ENCODE assay signal across 2 cellular contexts in the genomic region with DNA sequence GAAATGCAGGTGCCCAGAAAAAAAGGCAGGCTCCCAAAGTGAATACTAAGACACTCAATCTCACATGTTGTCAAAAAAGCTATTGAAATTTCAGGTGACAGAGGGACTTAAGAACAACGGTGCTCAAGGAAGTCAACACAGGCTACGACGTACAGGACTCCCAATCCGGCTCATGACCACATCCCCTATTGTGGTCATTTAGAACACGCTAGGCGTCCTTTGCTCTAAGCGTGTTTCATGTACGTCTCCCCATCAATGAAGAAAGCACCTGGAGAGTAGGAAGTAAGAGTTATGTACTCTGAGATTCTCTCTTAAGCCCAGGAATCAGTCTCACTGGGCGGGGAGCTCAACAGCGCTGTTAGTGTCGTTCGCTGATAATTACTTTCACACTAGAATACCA.
TF ChIP-seq lines count a peak whose summit lies in the region.

No MANE protein-coding gene starts in this region.

TF ChIP-seq in IMR-90, 13 proteins besides CTCF, POLR2A, EP300 and RAD21 (continued from another document):
- TF ChIP-seq, protein P1, sequence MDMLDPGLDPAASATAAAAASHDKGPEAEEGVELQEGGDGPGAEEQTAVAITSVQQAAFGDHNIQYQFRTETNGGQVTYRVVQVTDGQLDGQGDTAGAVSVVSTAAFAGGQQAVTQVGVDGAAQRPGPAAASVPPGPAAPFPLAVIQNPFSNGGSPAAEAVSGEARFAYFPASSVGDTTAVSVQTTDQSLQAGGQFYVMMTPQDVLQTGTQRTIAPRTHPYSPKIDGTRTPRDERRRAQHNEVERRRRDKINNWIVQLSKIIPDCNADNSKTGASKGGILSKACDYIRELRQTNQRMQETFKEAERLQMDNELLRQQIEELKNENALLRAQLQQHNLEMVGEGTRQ (IDR thresholded peaks at IDR 0.05; ENCODE audit: low read depth, low read length) = no peak
- TF ChIP-seq FOS (IDR thresholded peaks at IDR 0.05; ENCODE audit: low read depth, low read length) (no peak), BHLHE40 (IDR thresholded peaks at IDR 0.05; ENCODE audit: low read depth, low read length) (no peak), NFE2L2 (IDR thresholded peaks at IDR 0.05; ENCODE audit: low read depth, low read length) (no peak), SMC3 (IDR thresholded peaks at IDR 0.05; ENCODE audit: low read depth, low read length) (no peak), RFX5 (IDR thresholded peaks at IDR 0.05; ENCODE audit: low read depth, low read length) (no peak)
TF ChIP-seq in IMR-90: peak in this region for 0.

TF ChIP-seq in SK-N-SH, 30 proteins besides CTCF, POLR2A, EP300 and RAD21 (continued from another document):
- TF ChIP-seq TEAD4 (IDR thresholded peaks at IDR 0.05; ENCODE audit: borderline replicate concordance, insufficient read depth) (no peak), POLR2AphosphoS5 (IDR thresholded peaks at IDR 0.05; ENCODE audit: low read depth, low read length) (no peak), TCF12 (IDR thresholded peaks at IDR 0.05) (no peak)
